Comparison of ENCODE assay signal across 1 cellular context in genomic region chr11:67389477-67389876, GRCh38.
A peak's percentile ranks its signal among the peaks of the same experiment; 100 is the strongest.
TF ChIP-seq lines count a peak whose summit lies in the region.

No MANE protein-coding gene starts in this region.

TF ChIP-seq in HEK293, 187 proteins besides CTCF, POLR2A, EP300 and RAD21 (continued from another document):
- peak; percentile 65 for TF ChIP-seq HIC1 (tag by site-specific recombination; IDR thresholded peaks at IDR 0.05)
- peak; percentile 43; the same call in 1 of the 2 replicates for TF ChIP-seq KLF8 (tag by site-specific recombination; IDR thresholded peaks at IDR 0.05)
- TF ChIP-seq ZNF654 (tag by site-specific recombination; IDR thresholded peaks at IDR 0.05; ENCODE audit: low read depth), result 0 out of 2 replicates have a peak, but pooled peaks have one; percentile 16
- TF ChIP-seq OVOL3 (tag by site-specific recombination; IDR thresholded peaks at IDR 0.05), result no peak
- TF ChIP-seq ZNF248 (tag by site-specific recombination; IDR thresholded peaks at IDR 0.05), result no peak
- no peak for TF ChIP-seq ZFP41 (tag by site-specific recombination; IDR thresholded peaks at IDR 0.05; ENCODE audit: borderline replicate concordance)
- peak; percentile 69; the same call in 1 of the 2 replicates for TF ChIP-seq SCRT1 (tag by site-specific recombination; IDR thresholded peaks at IDR 0.05; ENCODE audit: borderline replicate concordance)
- no peak for TF ChIP-seq ZBTB8A (tag by site-specific recombination; IDR thresholded peaks at IDR 0.05)
- TF ChIP-seq ZNF768 (tag by site-specific recombination; IDR thresholded peaks at IDR 0.05), result no peak
- TF ChIP-seq ZNF433 (tag by site-specific recombination; IDR thresholded peaks at IDR 0.05; ENCODE audit: low read depth), result no peak
- no peak for TF ChIP-seq ZNF843 (tag by site-specific recombination; IDR thresholded peaks at IDR 0.05)
- TF ChIP-seq ZNF660 (tag by site-specific recombination; IDR thresholded peaks at IDR 0.05), result no peak
- TF ChIP-seq ZNF174 (tag by site-specific recombination; IDR thresholded peaks at IDR 0.05), result no peak
